ENCODE assay signal across 1 cellular context in the genomic region with DNA sequence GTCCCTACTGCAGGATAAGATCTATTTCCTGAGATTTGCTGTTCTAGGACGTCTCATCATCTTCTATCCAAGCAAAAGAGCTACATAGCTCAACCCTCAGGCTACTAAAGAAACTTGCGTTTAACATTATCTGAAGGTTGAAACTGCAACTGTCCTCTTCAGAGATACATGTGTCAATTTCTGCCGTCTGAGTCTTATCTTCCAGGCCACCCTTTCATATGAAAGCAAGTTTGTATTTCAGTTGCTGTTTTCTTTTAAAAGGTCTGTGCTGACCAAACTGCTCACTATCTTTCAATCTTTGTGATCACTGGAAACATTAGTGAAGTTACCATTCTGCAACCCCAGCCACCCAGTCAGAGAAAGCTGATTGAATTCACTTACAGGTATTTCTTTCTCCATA.
TF ChIP-seq lines count a peak whose summit lies in the region.

No MANE protein-coding gene starts in this region.

TF ChIP-seq in HepG2, 621 proteins besides CTCF, POLR2A, EP300 and RAD21 (continued from another document):
- TF ChIP-seq, protein P1, sequence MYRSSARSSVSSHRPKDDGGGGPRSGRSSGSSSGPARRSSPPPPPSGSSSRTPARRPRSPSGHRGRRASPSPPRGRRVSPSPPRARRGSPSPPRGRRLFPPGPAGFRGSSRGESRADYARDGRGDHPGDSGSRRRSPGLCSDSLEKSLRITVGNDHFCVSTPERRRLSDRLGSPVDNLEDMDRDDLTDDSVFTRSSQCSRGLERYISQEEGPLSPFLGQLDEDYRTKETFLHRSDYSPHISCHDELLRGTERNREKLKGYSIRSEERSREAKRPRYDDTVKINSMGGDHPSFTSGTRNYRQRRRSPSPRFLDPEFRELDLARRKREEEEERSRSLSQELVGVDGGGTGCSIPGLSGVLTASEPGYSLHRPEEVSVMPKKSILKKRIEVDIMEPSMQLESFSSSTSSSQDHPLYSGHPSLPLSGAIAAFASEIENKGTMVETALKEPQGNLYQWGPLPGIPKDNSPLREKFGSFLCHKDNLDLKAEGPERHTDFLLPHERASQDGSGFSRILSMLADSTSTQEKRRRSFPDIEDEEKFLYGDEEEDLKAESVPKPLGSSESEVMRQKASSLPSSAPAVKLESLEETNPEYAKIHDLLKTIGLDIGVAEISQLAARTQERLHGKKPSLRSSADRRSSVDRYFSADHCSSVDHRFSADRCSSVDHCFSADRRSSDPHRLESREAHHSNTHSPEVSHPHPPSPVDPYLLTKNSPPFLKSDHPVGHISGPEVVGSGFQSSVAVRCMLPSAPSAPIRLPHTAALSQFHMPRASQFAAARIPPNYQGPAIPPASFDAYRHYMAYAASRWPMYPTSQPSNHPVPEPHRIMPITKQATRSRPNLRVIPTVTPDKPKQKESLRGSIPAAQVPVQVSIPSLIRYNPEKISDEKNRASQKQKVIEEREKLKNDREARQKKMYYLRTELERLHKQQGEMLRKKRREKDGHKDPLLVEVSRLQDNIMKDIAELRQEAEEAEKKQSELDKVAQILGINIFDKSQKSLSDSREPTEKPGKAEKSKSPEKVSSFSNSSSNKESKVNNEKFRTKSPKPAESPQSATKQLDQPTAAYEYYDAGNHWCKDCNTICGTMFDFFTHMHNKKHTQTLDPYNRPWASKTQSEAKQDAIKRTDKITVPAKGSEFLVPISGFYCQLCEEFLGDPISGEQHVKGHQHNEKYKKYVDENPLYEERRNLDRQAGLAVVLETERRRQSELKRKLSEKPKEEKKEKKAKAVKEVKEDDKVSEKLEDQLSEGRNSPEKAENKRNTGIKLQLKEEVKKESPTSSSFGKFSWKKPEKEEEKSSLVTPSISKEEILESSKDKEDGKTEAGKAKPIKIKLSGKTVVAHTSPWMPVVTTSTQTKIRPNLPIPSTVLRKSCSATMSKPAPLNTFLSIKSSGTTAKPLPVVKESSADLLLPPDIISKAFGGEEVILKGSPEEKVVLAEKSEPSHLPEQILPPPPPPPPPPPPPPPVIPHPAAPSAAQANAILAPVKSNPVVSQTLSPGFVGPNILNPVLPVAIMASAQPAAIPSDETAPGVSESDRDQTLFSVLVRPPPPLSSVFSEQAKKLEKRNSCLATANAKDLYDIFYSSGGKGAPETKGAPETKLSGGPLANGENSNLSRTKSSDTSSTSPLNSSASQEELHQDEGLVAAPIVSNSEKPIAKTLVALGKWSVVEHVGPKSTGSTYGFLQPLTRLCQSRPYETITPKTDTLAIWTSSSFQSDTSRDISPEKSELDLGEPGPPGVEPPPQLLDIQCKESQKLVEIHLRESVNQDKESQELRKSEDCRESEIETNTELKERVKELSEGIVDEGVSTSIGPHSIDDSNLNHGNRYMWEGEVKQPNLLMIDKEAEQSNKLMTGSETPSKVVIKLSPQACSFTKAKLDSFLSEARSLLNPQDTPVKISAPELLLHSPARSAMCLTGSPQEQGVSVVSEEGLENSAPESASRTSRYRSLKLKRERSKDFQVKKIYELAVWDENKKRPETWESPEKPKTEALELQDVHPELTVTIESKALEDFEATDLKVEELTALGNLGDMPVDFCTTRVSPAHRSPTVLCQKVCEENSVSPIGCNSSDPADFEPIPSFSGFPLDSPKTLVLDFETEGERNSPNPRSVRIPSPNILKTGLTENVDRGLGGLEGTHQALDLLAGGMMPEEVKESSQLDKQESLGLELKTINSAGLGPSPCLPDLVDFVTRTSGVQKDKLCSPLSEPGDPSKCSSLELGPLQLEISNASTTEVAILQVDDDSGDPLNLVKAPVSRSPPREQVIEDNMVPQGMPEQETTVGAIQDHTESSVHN (CRISPR knock-in tag; IDR thresholded peaks at IDR 0.05), result no peak
- TF ChIP-seq, protein P2, sequence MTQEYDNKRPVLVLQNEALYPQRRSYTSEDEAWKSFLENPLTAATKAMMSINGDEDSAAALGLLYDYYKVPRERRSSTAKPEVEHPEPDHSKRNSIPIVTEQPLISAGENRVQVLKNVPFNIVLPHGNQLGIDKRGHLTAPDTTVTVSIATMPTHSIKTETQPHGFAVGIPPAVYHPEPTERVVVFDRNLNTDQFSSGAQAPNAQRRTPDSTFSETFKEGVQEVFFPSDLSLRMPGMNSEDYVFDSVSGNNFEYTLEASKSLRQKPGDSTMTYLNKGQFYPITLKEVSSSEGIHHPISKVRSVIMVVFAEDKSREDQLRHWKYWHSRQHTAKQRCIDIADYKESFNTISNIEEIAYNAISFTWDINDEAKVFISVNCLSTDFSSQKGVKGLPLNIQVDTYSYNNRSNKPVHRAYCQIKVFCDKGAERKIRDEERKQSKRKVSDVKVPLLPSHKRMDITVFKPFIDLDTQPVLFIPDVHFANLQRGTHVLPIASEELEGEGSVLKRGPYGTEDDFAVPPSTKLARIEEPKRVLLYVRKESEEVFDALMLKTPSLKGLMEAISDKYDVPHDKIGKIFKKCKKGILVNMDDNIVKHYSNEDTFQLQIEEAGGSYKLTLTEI (CRISPR knock-in tag; conservative IDR thresholded peaks at IDR 0.05), result no peak
- TF ChIP-seq ZFAT (CRISPR knock-in tag; conservative IDR thresholded peaks at IDR 0.05) (no peak), MXI1 (IDR thresholded peaks at IDR 0.05; ENCODE audit: borderline replicate concordance, low read depth, low read length) (no peak), ZNF317 (CRISPR knock-in tag; IDR thresholded peaks at IDR 0.05) (no peak)
- TF ChIP-seq, protein P3, sequence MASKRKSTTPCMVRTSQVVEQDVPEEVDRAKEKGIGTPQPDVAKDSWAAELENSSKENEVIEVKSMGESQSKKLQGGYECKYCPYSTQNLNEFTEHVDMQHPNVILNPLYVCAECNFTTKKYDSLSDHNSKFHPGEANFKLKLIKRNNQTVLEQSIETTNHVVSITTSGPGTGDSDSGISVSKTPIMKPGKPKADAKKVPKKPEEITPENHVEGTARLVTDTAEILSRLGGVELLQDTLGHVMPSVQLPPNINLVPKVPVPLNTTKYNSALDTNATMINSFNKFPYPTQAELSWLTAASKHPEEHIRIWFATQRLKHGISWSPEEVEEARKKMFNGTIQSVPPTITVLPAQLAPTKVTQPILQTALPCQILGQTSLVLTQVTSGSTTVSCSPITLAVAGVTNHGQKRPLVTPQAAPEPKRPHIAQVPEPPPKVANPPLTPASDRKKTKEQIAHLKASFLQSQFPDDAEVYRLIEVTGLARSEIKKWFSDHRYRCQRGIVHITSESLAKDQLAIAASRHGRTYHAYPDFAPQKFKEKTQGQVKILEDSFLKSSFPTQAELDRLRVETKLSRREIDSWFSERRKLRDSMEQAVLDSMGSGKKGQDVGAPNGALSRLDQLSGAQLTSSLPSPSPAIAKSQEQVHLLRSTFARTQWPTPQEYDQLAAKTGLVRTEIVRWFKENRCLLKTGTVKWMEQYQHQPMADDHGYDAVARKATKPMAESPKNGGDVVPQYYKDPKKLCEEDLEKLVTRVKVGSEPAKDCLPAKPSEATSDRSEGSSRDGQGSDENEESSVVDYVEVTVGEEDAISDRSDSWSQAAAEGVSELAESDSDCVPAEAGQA (IDR thresholded peaks at IDR 0.05; ENCODE audit: low read depth), result no peak
- TF ChIP-seq, protein P3 (CRISPR knock-in tag; IDR thresholded peaks at IDR 0.05; ENCODE audit: borderline replicate concordance), result no peak
